1 cellular context compared by ENCODE assay signal in the genomic region with DNA sequence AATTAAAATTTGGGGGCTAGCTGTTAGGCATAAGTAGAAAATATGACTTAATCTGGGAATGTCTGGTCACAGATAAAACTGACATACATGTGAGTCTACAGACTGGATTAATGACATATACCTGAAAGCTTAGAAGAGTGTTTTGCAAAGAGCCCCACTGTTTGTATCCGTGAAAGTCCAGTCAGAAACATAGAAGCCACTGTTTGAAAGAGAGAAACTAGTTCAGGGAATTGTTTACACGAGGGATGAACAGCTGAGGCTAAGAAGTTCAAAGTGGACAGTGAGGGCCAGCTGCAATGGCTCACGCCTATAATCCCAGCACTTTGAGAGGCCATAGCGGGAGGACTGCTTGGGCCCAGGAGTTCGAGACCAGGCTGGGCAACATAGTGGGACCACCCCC.
TF ChIP-seq lines count a peak whose summit lies in the region.

No MANE protein-coding gene starts in this region.

TF ChIP-seq in HepG2, 621 proteins besides CTCF, POLR2A, EP300 and RAD21 (continued from another document and continues in another):
- TF ChIP-seq, protein P1, sequence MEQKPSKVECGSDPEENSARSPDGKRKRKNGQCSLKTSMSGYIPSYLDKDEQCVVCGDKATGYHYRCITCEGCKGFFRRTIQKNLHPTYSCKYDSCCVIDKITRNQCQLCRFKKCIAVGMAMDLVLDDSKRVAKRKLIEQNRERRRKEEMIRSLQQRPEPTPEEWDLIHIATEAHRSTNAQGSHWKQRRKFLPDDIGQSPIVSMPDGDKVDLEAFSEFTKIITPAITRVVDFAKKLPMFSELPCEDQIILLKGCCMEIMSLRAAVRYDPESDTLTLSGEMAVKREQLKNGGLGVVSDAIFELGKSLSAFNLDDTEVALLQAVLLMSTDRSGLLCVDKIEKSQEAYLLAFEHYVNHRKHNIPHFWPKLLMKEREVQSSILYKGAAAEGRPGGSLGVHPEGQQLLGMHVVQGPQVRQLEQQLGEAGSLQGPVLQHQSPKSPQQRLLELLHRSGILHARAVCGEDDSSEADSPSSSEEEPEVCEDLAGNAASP (CRISPR knock-in tag; IDR thresholded peaks at IDR 0.05; ENCODE audit: borderline replicate concordance) = 0 out of 2 replicates have a peak, but pooled peaks have one; percentile 10
- TF ChIP-seq, protein P2, sequence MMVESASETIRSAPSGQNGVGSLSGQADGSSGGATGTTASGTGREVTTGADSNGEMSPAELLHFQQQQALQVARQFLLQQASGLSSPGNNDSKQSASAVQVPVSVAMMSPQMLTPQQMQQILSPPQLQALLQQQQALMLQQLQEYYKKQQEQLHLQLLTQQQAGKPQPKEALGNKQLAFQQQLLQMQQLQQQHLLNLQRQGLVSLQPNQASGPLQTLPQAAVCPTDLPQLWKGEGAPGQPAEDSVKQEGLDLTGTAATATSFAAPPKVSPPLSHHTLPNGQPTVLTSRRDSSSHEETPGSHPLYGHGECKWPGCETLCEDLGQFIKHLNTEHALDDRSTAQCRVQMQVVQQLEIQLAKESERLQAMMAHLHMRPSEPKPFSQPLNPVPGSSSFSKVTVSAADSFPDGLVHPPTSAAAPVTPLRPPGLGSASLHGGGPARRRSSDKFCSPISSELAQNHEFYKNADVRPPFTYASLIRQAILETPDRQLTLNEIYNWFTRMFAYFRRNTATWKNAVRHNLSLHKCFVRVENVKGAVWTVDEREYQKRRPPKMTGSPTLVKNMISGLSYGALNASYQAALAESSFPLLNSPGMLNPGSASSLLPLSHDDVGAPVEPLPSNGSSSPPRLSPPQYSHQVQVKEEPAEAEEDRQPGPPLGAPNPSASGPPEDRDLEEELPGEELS (CRISPR knock-in tag; IDR thresholded peaks at IDR 0.05) = peak; percentile 70
- TF ChIP-seq, protein P3, sequence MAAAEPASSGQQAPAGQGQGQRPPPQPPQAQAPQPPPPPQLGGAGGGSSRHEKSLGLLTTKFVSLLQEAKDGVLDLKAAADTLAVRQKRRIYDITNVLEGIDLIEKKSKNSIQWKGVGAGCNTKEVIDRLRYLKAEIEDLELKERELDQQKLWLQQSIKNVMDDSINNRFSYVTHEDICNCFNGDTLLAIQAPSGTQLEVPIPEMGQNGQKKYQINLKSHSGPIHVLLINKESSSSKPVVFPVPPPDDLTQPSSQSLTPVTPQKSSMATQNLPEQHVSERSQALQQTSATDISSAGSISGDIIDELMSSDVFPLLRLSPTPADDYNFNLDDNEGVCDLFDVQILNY (CRISPR knock-in tag; conservative IDR thresholded peaks at IDR 0.05) = no peak
- TF ChIP-seq KDM2A (CRISPR knock-in tag; IDR thresholded peaks at IDR 0.05; ENCODE audit: borderline replicate concordance, low read depth) (no peak), CC2D1A (CRISPR knock-in tag; IDR thresholded peaks at IDR 0.05) (no peak), NR2F2 (IDR thresholded peaks at IDR 0.05; ENCODE audit: borderline replicate concordance, low read depth) (no peak), ZNF589 (CRISPR knock-in tag; conservative IDR thresholded peaks at IDR 0.05) (no peak), ZNF703 (CRISPR knock-in tag; IDR thresholded peaks at IDR 0.05; ENCODE audit: borderline replicate concordance) (no peak), NAIF1 (CRISPR knock-in tag; IDR thresholded peaks at IDR 0.05; ENCODE audit: borderline replicate concordance) (no peak), ZNF790 (CRISPR knock-in tag; IDR thresholded peaks at IDR 0.05; ENCODE audit: borderline replicate concordance) (no peak), ZBTB42 (CRISPR knock-in tag; IDR thresholded peaks at IDR 0.05) (no peak), ZNF83 (CRISPR knock-in tag; IDR thresholded peaks at IDR 0.05; ENCODE audit: borderline replicate concordance) (no peak), ARNT2 (CRISPR knock-in tag; IDR thresholded peaks at IDR 0.05; ENCODE audit: low read depth) (0 out of 2 replicates have a peak, but pooled peaks have one; percentile 27), TAF15 (IDR thresholded peaks at IDR 0.05; ENCODE audit: low read depth, low read length, poor library complexity, severe bottlenecking) (no peak), YEATS2 (CRISPR knock-in tag; IDR thresholded peaks at IDR 0.05; ENCODE audit: borderline replicate concordance) (no peak), ZNF460 (CRISPR knock-in tag; IDR thresholded peaks at IDR 0.05; ENCODE audit: borderline replicate concordance) (no peak), ZNF766 (CRISPR knock-in tag; IDR thresholded peaks at IDR 0.05; ENCODE audit: borderline replicate concordance) (no peak), NFE2L1 (CRISPR knock-in tag; IDR thresholded peaks at IDR 0.05; ENCODE audit: borderline replicate concordance) (no peak), KLF9 (CRISPR knock-in tag; IDR thresholded peaks at IDR 0.05; ENCODE audit: low read depth) (no peak), PAF1 (CRISPR knock-in tag; IDR thresholded peaks at IDR 0.05) (no peak), NR3C1 (CRISPR knock-in tag; IDR thresholded peaks at IDR 0.05) (no peak), ATAD3A (CRISPR knock-in tag; IDR thresholded peaks at IDR 0.05) (no peak), IKZF4 (CRISPR knock-in tag; IDR thresholded peaks at IDR 0.05; ENCODE audit: borderline replicate concordance, low read depth, not compliant biosample characterization) (no peak), ZNF343 (CRISPR knock-in tag; IDR thresholded peaks at IDR 0.05) (no peak), ZNF263 (CRISPR knock-in tag; IDR thresholded peaks at IDR 0.05) (peak; percentile 86), NFIB (CRISPR knock-in tag; IDR thresholded peaks at IDR 0.05; ENCODE audit: borderline replicate concordance) (no peak), ZKSCAN5 (CRISPR knock-in tag; IDR thresholded peaks at IDR 0.05) (no peak), PHB2 (IDR thresholded peaks at IDR 0.05; ENCODE audit: partially characterized antibody) (no peak), MED8 (CRISPR knock-in tag; IDR thresholded peaks at IDR 0.05; ENCODE audit: insufficient replicate concordance) (no peak), KDM5A (IDR thresholded peaks at IDR 0.05; ENCODE audit: borderline replicate concordance, low read length) (no peak), SCMH1 (CRISPR knock-in tag; IDR thresholded peaks at IDR 0.05; ENCODE audit: borderline replicate concordance) (no peak), ZNF674 (CRISPR knock-in tag; IDR thresholded peaks at IDR 0.05; ENCODE audit: low read depth) (no peak)
- TF ChIP-seq, protein P4, sequence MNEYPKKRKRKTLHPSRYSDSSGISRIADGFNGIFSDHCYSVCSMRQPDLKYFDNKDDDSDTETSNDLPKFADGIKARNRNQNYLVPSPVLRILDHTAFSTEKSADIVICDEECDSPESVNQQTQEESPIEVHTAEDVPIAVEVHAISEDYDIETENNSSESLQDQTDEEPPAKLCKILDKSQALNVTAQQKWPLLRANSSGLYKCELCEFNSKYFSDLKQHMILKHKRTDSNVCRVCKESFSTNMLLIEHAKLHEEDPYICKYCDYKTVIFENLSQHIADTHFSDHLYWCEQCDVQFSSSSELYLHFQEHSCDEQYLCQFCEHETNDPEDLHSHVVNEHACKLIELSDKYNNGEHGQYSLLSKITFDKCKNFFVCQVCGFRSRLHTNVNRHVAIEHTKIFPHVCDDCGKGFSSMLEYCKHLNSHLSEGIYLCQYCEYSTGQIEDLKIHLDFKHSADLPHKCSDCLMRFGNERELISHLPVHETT (CRISPR knock-in tag; conservative IDR thresholded peaks at IDR 0.05) = no peak
- TF ChIP-seq, protein P5, sequence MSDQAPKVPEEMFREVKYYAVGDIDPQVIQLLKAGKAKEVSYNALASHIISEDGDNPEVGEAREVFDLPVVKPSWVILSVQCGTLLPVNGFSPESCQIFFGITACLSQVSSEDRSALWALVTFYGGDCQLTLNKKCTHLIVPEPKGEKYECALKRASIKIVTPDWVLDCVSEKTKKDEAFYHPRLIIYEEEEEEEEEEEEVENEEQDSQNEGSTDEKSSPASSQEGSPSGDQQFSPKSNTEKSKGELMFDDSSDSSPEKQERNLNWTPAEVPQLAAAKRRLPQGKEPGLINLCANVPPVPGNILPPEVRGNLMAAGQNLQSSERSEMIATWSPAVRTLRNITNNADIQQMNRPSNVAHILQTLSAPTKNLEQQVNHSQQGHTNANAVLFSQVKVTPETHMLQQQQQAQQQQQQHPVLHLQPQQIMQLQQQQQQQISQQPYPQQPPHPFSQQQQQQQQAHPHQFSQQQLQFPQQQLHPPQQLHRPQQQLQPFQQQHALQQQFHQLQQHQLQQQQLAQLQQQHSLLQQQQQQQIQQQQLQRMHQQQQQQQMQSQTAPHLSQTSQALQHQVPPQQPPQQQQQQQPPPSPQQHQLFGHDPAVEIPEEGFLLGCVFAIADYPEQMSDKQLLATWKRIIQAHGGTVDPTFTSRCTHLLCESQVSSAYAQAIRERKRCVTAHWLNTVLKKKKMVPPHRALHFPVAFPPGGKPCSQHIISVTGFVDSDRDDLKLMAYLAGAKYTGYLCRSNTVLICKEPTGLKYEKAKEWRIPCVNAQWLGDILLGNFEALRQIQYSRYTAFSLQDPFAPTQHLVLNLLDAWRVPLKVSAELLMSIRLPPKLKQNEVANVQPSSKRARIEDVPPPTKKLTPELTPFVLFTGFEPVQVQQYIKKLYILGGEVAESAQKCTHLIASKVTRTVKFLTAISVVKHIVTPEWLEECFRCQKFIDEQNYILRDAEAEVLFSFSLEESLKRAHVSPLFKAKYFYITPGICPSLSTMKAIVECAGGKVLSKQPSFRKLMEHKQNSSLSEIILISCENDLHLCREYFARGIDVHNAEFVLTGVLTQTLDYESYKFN (CRISPR knock-in tag; conservative IDR thresholded peaks at IDR 0.05) = peak; percentile 69
- TF ChIP-seq, protein P6, sequence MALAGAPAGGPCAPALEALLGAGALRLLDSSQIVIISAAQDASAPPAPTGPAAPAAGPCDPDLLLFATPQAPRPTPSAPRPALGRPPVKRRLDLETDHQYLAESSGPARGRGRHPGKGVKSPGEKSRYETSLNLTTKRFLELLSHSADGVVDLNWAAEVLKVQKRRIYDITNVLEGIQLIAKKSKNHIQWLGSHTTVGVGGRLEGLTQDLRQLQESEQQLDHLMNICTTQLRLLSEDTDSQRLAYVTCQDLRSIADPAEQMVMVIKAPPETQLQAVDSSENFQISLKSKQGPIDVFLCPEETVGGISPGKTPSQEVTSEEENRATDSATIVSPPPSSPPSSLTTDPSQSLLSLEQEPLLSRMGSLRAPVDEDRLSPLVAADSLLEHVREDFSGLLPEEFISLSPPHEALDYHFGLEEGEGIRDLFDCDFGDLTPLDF (CRISPR knock-in tag; IDR thresholded peaks at IDR 0.05) = no peak
- TF ChIP-seq, protein P7, sequence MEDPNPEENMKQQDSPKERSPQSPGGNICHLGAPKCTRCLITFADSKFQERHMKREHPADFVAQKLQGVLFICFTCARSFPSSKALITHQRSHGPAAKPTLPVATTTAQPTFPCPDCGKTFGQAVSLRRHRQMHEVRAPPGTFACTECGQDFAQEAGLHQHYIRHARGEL (CRISPR knock-in tag; IDR thresholded peaks at IDR 0.05) = no peak
- TF ChIP-seq, protein P8, sequence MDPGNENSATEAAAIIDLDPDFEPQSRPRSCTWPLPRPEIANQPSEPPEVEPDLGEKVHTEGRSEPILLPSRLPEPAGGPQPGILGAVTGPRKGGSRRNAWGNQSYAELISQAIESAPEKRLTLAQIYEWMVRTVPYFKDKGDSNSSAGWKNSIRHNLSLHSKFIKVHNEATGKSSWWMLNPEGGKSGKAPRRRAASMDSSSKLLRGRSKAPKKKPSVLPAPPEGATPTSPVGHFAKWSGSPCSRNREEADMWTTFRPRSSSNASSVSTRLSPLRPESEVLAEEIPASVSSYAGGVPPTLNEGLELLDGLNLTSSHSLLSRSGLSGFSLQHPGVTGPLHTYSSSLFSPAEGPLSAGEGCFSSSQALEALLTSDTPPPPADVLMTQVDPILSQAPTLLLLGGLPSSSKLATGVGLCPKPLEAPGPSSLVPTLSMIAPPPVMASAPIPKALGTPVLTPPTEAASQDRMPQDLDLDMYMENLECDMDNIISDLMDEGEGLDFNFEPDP (CRISPR knock-in tag; conservative IDR thresholded peaks at IDR 0.05) = no peak
- TF ChIP-seq, protein P9, sequence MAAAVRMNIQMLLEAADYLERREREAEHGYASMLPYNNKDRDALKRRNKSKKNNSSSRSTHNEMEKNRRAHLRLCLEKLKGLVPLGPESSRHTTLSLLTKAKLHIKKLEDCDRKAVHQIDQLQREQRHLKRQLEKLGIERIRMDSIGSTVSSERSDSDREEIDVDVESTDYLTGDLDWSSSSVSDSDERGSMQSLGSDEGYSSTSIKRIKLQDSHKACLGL (CRISPR knock-in tag; IDR thresholded peaks at IDR 0.05) = no peak
- TF ChIP-seq, protein P10, sequence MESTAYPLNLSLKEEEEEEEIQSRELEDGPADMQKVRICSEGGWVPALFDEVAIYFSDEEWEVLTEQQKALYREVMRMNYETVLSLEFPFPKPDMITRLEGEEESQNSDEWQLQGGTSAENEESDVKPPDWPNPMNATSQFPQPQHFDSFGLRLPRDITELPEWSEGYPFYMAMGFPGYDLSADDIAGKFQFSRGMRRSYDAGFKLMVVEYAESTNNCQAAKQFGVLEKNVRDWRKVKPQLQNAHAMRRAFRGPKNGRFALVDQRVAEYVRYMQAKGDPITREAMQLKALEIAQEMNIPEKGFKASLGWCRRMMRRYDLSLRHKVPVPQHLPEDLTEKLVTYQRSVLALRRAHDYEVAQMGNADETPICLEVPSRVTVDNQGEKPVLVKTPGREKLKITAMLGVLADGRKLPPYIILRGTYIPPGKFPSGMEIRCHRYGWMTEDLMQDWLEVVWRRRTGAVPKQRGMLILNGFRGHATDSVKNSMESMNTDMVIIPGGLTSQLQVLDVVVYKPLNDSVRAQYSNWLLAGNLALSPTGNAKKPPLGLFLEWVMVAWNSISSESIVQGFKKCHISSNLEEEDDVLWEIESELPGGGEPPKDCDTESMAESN (CRISPR knock-in tag; conservative IDR thresholded peaks at IDR 0.05) = no peak
- TF ChIP-seq, protein P11, sequence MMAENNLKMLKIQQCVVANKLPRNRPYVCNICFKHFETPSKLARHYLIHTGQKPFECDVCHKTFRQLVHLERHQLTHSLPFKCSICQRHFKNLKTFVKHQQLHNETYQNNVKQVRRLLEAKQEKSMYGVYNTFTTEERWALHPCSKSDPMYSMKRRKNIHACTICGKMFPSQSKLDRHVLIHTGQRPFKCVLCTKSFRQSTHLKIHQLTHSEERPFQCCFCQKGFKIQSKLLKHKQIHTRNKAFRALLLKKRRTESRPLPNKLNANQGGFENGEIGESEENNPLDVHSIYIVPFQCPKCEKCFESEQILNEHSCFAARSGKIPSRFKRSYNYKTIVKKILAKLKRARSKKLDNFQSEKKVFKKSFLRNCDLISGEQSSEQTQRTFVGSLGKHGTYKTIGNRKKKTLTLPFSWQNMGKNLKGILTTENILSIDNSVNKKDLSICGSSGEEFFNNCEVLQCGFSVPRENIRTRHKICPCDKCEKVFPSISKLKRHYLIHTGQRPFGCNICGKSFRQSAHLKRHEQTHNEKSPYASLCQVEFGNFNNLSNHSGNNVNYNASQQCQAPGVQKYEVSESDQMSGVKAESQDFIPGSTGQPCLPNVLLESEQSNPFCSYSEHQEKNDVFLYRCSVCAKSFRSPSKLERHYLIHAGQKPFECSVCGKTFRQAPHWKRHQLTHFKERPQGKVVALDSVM (CRISPR knock-in tag; IDR thresholded peaks at IDR 0.05) = peak; percentile 36; the same call in 1 of the 2 replicates
- TF ChIP-seq, protein P12, sequence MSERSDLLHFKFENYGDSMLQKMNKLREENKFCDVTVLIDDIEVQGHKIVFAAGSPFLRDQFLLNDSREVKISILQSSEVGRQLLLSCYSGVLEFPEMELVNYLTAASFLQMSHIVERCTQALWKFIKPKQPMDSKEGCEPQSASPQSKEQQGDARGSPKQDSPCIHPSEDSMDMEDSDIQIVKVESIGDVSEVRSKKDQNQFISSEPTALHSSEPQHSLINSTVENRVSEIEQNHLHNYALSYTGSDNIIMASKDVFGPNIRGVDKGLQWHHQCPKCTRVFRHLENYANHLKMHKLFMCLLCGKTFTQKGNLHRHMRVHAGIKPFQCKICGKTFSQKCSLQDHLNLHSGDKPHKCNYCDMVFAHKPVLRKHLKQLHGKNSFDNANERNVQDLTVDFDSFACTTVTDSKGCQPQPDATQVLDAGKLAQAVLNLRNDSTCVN (CRISPR knock-in tag; IDR thresholded peaks at IDR 0.05; ENCODE audit: borderline replicate concordance) = no peak
